ENCODE assay signal across 16 cellular contexts in genomic region chrX:24202465-24203031, GRCh38. TPM values are rescaled to one million over a fixed set of nuclear protein-coding genes. Genes with fewer than 3 reads are reported as not detected.
A peak's percentile ranks its signal among the peaks of the same experiment; 100 is the strongest.
DNase-seq lines count a peak whose midpoint lies in the region; ATAC-seq and TF ChIP-seq lines count a peak whose summit lies in the region.
"Had no signal": no experiment of that assay in that cellular context is flagged by ENCODE, and none has a peak within 500 bp of the region (broad histone marks: within the 10 kb centered on the region; RNA-seq: fewer than 3 reads in every experiment).

No MANE protein-coding gene starts in this region.

- peaks cover 13% of the 10 kb centered on the region; the same call in 1 of the 2 replicates for H3K36me3 ChIP-seq in ACC112 (ENCODE audit: insufficient read depth, low read length)
- peaks cover 9% of the 10 kb centered on the region for H3K36me3 ChIP-seq in CD4-positive, CD25-positive, alpha-beta regulatory T cell (ENCODE audit: control insufficient read depth, insufficient read depth, low read length)
- peaks cover 0 to 5% (median 1%) of the 10 kb centered on the region in 4 donors for H3K36me3 ChIP-seq in right lobe of liver
- H3K36me3 ChIP-seq in effector memory CD4-positive, alpha-beta T cell (ENCODE audit: control insufficient read depth, insufficient read depth, low read length), result peaks cover 14% of the 10 kb centered on the region
- H3K36me3 ChIP-seq: tibial nerve had no signal

- H3K27ac ChIP-seq in ACC112 (ENCODE audit: low read depth, low read length), result peak overlapping the region; percentile 12; the same call in 1 of the 2 replicates
- H3K27ac ChIP-seq in CD4-positive, CD25-positive, alpha-beta regulatory T cell (ENCODE audit: insufficient read depth, low read length, poor library complexity, severe bottlenecking), result peak overlapping the region; percentile 15
- H3K27ac ChIP-seq in right lobe of liver, result no peak overlapping the region
- no peak overlapping the region for H3K27ac ChIP-seq in effector memory CD4-positive, alpha-beta T cell (ENCODE audit: insufficient read depth, low read length, poor library complexity, severe bottlenecking)
- H3K27ac ChIP-seq: tibial nerve had no signal

- H3K4me1 ChIP-seq in ACC112 (ENCODE audit: control insufficient read depth, insufficient read depth, low read length, unreplicated experiment) (peaks cover 40% of the 10 kb centered on the region), right lobe of liver (peaks cover 0 to 45% (median 12%) of the 10 kb centered on the region in 4 donors)
- H3K4me1 ChIP-seq in CD4-positive, CD25-positive, alpha-beta regulatory T cell (ENCODE audit: control insufficient read depth, insufficient read depth, low read length, poor library complexity, severe bottlenecking), result peaks cover 6% of the 10 kb centered on the region
- peaks cover 7% of the 10 kb centered on the region for H3K4me1 ChIP-seq in effector memory CD4-positive, alpha-beta T cell (ENCODE audit: control insufficient read depth, insufficient read depth, low read length, poor library complexity, severe bottlenecking)

- no peak for DNase-seq in CD4-positive, CD25-positive, alpha-beta regulatory T cell
- DNase-seq in activated naive CD4-positive, alpha-beta T cell treated with anti-CD3 and anti-CD28 coated beads, Interleukin-2, amount 50 U/mL, for 72 hours (ENCODE audit: low spot score in 2 of 2), result no peak
- DNase-seq in right lobe of liver, result no peak
- no peak for DNase-seq in NCI-H146 treated with DMSO at 0.1 percent for 48 hours (lab: John Stamatoyannopoulos, UW; ENCODE audit: unreplicated experiment)
- no peak for DNase-seq in effector memory CD4-positive, alpha-beta T cell
- DNase-seq: C1 segment of cervical spinal cord; cerebellar nuclear complex; endodermal cell; NCI-H1048; NCI-H2171; NCI-H748 treated with DMSO at 0.1 percent for 48 hours; PC-3; stimulated activated CD8-positive, alpha-beta memory T cell treated with anti-CD3 and anti-CD28 coated beads, Interleukin-4, amount 100 ng/mL, for 48 hours had no signal

- no peak overlapping the region for H3K4me3 Mint-ChIP-seq in CD4-positive, CD25-positive, alpha-beta regulatory T cell
- H3K4me3 Mint-ChIP-seq: endodermal cell had no signal

- H3K9me3 ChIP-seq in CD4-positive, CD25-positive, alpha-beta regulatory T cell (ENCODE audit: control insufficient read depth in 2 of 2, low read length in 2 of 2), result no peaks in the 10 kb centered on the region
- no peaks in the 10 kb centered on the region for H3K9me3 ChIP-seq in right lobe of liver
- H3K9me3 ChIP-seq in effector memory CD4-positive, alpha-beta T cell (ENCODE audit: control insufficient read depth, low read length), result no peaks in the 10 kb centered on the region
- H3K9me3 ChIP-seq: tibial nerve had no signal

- peaks cover 24% of the 10 kb centered on the region for H3K36me3 Mint-ChIP-seq in CD4-positive, CD25-positive, alpha-beta regulatory T cell
- peaks cover 0 to 6% of the 10 kb centered on the region in 2 donors for H3K36me3 Mint-ChIP-seq in activated naive CD4-positive, alpha-beta T cell treated with anti-CD3 and anti-CD28 coated beads, Interleukin-2, amount 50 U/mL, for 72 hours

- ATAC-seq in CD4-positive, CD25-positive, alpha-beta regulatory T cell (ENCODE audit: low read depth in 2 of 2), result no peak
- ATAC-seq in activated naive CD4-positive, alpha-beta T cell treated with anti-CD3 and anti-CD28 coated beads, Interleukin-2, amount 50 U/mL, for 72 hours, result no peak
- peak in 3 of 4 donors; percentile 32 to 38 (median 35) for ATAC-seq in right lobe of liver
- no peak for ATAC-seq in GM21423 (IDR thresholded peaks at IDR 0.05; ENCODE audit: unreplicated experiment)
- ATAC-seq: PC-3 had no signal

- no peaks in the 10 kb centered on the region for H3K9me3 Mint-ChIP-seq in CD4-positive, CD25-positive, alpha-beta regulatory T cell
- H3K9me3 Mint-ChIP-seq in activated naive CD4-positive, alpha-beta T cell treated with anti-CD3 and anti-CD28 coated beads, Interleukin-2, amount 50 U/mL, for 72 hours, result no peaks in the 10 kb centered on the region
- H3K9me3 Mint-ChIP-seq: endodermal cell had no signal

- H3K4me1 Mint-ChIP-seq in CD4-positive, CD25-positive, alpha-beta regulatory T cell, result peaks cover 35 to 70% (median 47%) of the 10 kb centered on the region in 4 donors

- no peaks in the 10 kb centered on the region for H3K27me3 Mint-ChIP-seq in CD4-positive, CD25-positive, alpha-beta regulatory T cell

- WGBS in right lobe of liver (ENCODE audit: insufficient coverage, low coverage, low lambda C conversion rate, missing lambda C conversion rate), result 75% methylated on average over 6 of the region's 6 CpGs

- H3K27me3 ChIP-seq in ACC112 (ENCODE audit: insufficient read depth, low read length) (no peaks in the 10 kb centered on the region), right lobe of liver (no peaks in the 10 kb centered on the region)
- H3K27me3 ChIP-seq in CD4-positive, CD25-positive, alpha-beta regulatory T cell (ENCODE audit: control insufficient read depth, insufficient read depth, low read length), result no peaks in the 10 kb centered on the region
- no peaks in the 10 kb centered on the region for H3K27me3 ChIP-seq in effector memory CD4-positive, alpha-beta T cell (replicated peaks; ENCODE audit: control insufficient read depth, insufficient read depth, low read length, poor library complexity, severe bottlenecking)
- H3K27me3 ChIP-seq: tibial nerve had no signal

- no peak for TF ChIP-seq POLR2A in right lobe of liver (IDR thresholded peaks at IDR 0.05)

- H3K27ac Mint-ChIP-seq in CD4-positive, CD25-positive, alpha-beta regulatory T cell, result peak overlapping the region; percentile 32 to 48 (median 47)
- H3K27ac Mint-ChIP-seq in activated naive CD4-positive, alpha-beta T cell treated with anti-CD3 and anti-CD28 coated beads, Interleukin-2, amount 50 U/mL, for 72 hours, result peak overlapping the region; percentile 79 to 86

- no peak overlapping the region for H2AFZ ChIP-seq in ACC112 (ENCODE audit: low read length, unreplicated experiment)

- peaks cover 86% of the 10 kb centered on the region for H3K79me2 ChIP-seq in ACC112 (ENCODE audit: control insufficient read depth, insufficient read depth, low read length, unreplicated experiment)

- no peak for TF ChIP-seq CTCF in right lobe of liver (IDR thresholded peaks at IDR 0.05)

- intact Hi-C loops in right lobe of liver (cut with DNase I), result no loop called here

- H3K4me3 ChIP-seq in ACC112 (ENCODE audit: low read depth, low read length), result no peak overlapping the region
- H3K4me3 ChIP-seq in CD4-positive, CD25-positive, alpha-beta regulatory T cell (ENCODE audit: low read depth, low read length), result peak overlapping the region; percentile 19
- no peak overlapping the region for H3K4me3 ChIP-seq in right lobe of liver
- no peak overlapping the region for H3K4me3 ChIP-seq in effector memory CD4-positive, alpha-beta T cell (ENCODE audit: insufficient read depth, low read depth, low read length, poor library complexity, severe bottlenecking)
- H3K4me3 ChIP-seq: tibial nerve had no signal

RNA-seq across cellular contexts. Expression of gene ZFX, which starts 53.0 kb away (rescaled TPM):
- total RNA-seq in CD4-positive, CD25-positive, alpha-beta regulatory T cell, result 104 TPM
- polyA plus RNA-seq in CD4-positive, CD25-positive, alpha-beta regulatory T cell, result 10 to 100 TPM; 20.4 to 41.6 (median 38.8) TPM
- total RNA-seq in activated naive CD4-positive, alpha-beta T cell treated with anti-CD3 and anti-CD28 coated beads, Interleukin-2, amount 50 U/mL, for 72 hours, result 10 to 100 TPM; 31.7 to 44.8 TPM
- 10 to 100 TPM; 16.4 to 31.7 (median 23.5) TPM for total RNA-seq in right lobe of liver

Comparison
In these comparisons a context has a peak if more than half of its experiments do, and no peak if none do; other contexts are left out.
1. H3K27ac ChIP-seq: peak in ACC112 (single experiment) and CD4-positive, CD25-positive, alpha-beta regulatory T cell (single experiment); none in right lobe of liver (0 of 3) and effector memory CD4-positive, alpha-beta T cell (single experiment).
2. ATAC-seq: peak in right lobe of liver (3 of 4); none in CD4-positive, CD25-positive, alpha-beta regulatory T cell (0 of 2), activated naive CD4-positive, alpha-beta T cell treated with anti-CD3 and anti-CD28 coated beads, Interleukin-2, amount 50 U/mL, for 72 hours (0 of 2) and GM21423 (single experiment).